Comparison of ENCODE assay signal across 2 cellular contexts in the genomic region with DNA sequence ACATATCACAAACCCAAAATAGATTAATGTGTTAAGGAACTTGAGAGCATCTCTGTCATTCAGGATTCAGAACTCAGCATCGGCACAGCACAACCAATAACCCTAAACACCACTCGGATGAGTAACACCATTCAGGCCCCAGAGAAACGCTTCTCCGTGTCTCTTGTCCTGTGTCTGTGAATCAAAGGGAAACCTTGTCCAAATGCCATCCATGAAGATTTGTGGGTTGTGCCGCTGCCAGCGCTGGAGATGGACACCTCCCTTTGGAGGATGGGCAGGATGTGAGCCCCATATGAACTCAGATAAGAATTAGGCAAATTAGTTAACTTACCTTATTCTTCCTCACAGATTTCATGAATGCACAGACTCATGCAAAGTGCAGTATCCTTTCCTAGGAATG.
TF ChIP-seq lines count a peak whose summit lies in the region.

No MANE protein-coding gene starts in this region.

TF ChIP-seq in SK-N-SH, 30 proteins besides CTCF, POLR2A, EP300 and RAD21 (continued from another document):
- TF ChIP-seq, protein P1, sequence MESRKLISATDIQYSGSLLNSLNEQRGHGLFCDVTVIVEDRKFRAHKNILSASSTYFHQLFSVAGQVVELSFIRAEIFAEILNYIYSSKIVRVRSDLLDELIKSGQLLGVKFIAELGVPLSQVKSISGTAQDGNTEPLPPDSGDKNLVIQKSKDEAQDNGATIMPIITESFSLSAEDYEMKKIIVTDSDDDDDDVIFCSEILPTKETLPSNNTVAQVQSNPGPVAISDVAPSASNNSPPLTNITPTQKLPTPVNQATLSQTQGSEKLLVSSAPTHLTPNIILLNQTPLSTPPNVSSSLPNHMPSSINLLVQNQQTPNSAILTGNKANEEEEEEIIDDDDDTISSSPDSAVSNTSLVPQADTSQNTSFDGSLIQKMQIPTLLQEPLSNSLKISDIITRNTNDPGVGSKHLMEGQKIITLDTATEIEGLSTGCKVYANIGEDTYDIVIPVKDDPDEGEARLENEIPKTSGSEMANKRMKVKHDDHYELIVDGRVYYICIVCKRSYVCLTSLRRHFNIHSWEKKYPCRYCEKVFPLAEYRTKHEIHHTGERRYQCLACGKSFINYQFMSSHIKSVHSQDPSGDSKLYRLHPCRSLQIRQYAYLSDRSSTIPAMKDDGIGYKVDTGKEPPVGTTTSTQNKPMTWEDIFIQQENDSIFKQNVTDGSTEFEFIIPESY (IDR thresholded peaks at IDR 0.05; ENCODE audit: borderline replicate concordance, low read depth), result no peak
- TF ChIP-seq RXRA (IDR thresholded peaks at IDR 0.05; ENCODE audit: borderline replicate concordance, low read depth) (no peak), FOXM1 (IDR thresholded peaks at IDR 0.05; ENCODE audit: low read depth) (no peak), JUND (IDR thresholded peaks at IDR 0.05) (no peak), FOSL2 (IDR thresholded peaks at IDR 0.05; ENCODE audit: borderline replicate concordance, low read depth) (no peak), CHD2 (IDR thresholded peaks at IDR 0.05; ENCODE audit: low read length, partially characterized antibody) (no peak), GATA2 (CRISPR knock-in tag; IDR thresholded peaks at IDR 0.05) (no peak), POLR2AphosphoS5 (IDR thresholded peaks at IDR 0.05; ENCODE audit: low read depth, low read length) (no peak), REST (IDR thresholded peaks at IDR 0.05; ENCODE audit: low read depth, low read length) (no peak), YY1 (IDR thresholded peaks at IDR 0.05; ENCODE audit: low read depth) (no peak), MXI1 (IDR thresholded peaks at IDR 0.05; ENCODE audit: low read depth, low read length) (no peak), FOXJ3 (CRISPR knock-in tag; IDR thresholded peaks at IDR 0.05) (no peak), NRF1 (IDR thresholded peaks at IDR 0.05; ENCODE audit: low read depth, low read length) (no peak)
- TF ChIP-seq, protein P2, sequence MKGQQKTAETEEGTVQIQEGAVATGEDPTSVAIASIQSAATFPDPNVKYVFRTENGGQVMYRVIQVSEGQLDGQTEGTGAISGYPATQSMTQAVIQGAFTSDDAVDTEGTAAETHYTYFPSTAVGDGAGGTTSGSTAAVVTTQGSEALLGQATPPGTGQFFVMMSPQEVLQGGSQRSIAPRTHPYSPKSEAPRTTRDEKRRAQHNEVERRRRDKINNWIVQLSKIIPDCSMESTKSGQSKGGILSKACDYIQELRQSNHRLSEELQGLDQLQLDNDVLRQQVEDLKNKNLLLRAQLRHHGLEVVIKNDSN (IDR thresholded peaks at IDR 0.05; ENCODE audit: borderline replicate concordance, low read depth), result no peak

TF ChIP-seq in SK-N-SH treated with all-trans-retinoic acid at 6 μM for 48 hours, 23 proteins besides CTCF, POLR2A, EP300 and RAD21 (continued from another document):
- no peak for TF ChIP-seq TSHZ2 (CRISPR knock-in tag; IDR thresholded peaks at IDR 0.05)
